In genomic region chr6:63441266-63441956, GRCh38 we compare ENCODE assay signal across 9 cellular contexts.
DNase-seq lines count a peak whose midpoint lies in the region; ATAC-seq lines count a peak whose summit lies in the region.
"Had no signal": no experiment of that assay in that cellular context is flagged by ENCODE, and none has a peak within 500 bp of the region (broad histone marks: within the 10 kb centered on the region; RNA-seq: fewer than 3 reads in every experiment).

No MANE protein-coding gene starts in this region.

- CTCF ChIA-PET in activated CD8-positive, alpha-beta T cell treated with anti-CD3 and anti-CD28 coated beads, Interleukin-2, amount 10 ng/mL, durations not matched to agents 7 days and 5 days (lab: Charles Lee): interaction anchor here (0.7 kb wide), 1 partner anchor 88 kb away, joined by 3 read pairs; no protein-coding TSS in a partner anchor

- DNase-seq in activated CD4-positive, alpha-beta T cell treated with anti-CD3 and anti-CD28 coated beads for 48 hours: peak; percentile 4
- no peak for DNase-seq in activated CD4-positive, alpha-beta T cell treated with anti-CD3 and anti-CD28 coated beads, Interleukin-2, amount 50 U/mL, for 1 hour
- DNase-seq in NCI-H1930 (lab: John Stamatoyannopoulos, UW): peak; percentile 70 to 81
- DNase-seq in activated CD8-positive, alpha-beta T cell treated with anti-CD3 and anti-CD28 coated beads, Interleukin-2, amount 10 ng/mL, durations not matched to agents 7 days and 5 days: peak; percentile 27
- no peak for DNase-seq in SW 1271 (lab: John Stamatoyannopoulos, UW)
- DNase-seq in HuH-7 (ENCODE audit: low spot score): no peak
- no peak for DNase-seq in left colon
- DNase-seq: amygdala had no signal

- H3K36me3 Mint-ChIP-seq in activated CD8-positive, alpha-beta T cell treated with anti-CD3 and anti-CD28 coated beads, Interleukin-2, amount 10 ng/mL, durations not matched to agents 7 days and 5 days (ENCODE audit: low read depth): no peaks in the 10 kb centered on the region
- H3K36me3 Mint-ChIP-seq in stimulated activated memory B cell treated with anti-CD40 and anti-IgM and Interleukin-4, amounts not matched to agents 10 μg/mL and 1 μg/mL and 100 μg/mL, for 72 hours: no peaks in the 10 kb centered on the region

- H3K9me3 Mint-ChIP-seq in activated CD8-positive, alpha-beta T cell treated with anti-CD3 and anti-CD28 coated beads, Interleukin-2, amount 10 ng/mL, durations not matched to agents 7 days and 5 days (ENCODE audit: insufficient read depth): no peaks in the 10 kb centered on the region
- H3K9me3 Mint-ChIP-seq in stimulated activated memory B cell treated with anti-CD40 and anti-IgM and Interleukin-4, amounts not matched to agents 10 μg/mL and 1 μg/mL and 100 μg/mL, for 72 hours: no peaks in the 10 kb centered on the region

- ATAC-seq in activated CD8-positive, alpha-beta T cell treated with anti-CD3 and anti-CD28 coated beads, Interleukin-2, amount 10 ng/mL, durations not matched to agents 7 days and 5 days: peak; percentile 49
- no peak for ATAC-seq in stimulated activated memory B cell treated with anti-CD40 and anti-IgM and Interleukin-4, amounts not matched to agents 10 μg/mL and 1 μg/mL and 100 μg/mL, for 72 hours
- ATAC-seq in left colon: no peak

- POLR2A ChIA-PET in activated CD8-positive, alpha-beta T cell treated with anti-CD3 and anti-CD28 coated beads, Interleukin-2, amount 10 ng/mL, durations not matched to agents 7 days and 5 days (lab: Charles Lee): no interaction called here

- intact Hi-C loops in left colon (cut with DNase I, micrococcal nuclease): no loop called here

- peak overlapping the region; percentile 51 for H3K4me3 Mint-ChIP-seq in activated CD8-positive, alpha-beta T cell treated with anti-CD3 and anti-CD28 coated beads, Interleukin-2, amount 10 ng/mL, durations not matched to agents 7 days and 5 days
- H3K4me3 Mint-ChIP-seq in stimulated activated memory B cell treated with anti-CD40 and anti-IgM and Interleukin-4, amounts not matched to agents 10 μg/mL and 1 μg/mL and 100 μg/mL, for 72 hours: peak overlapping the region; percentile 7

- peak overlapping the region; percentile 30 for H3K27ac Mint-ChIP-seq in activated CD8-positive, alpha-beta T cell treated with anti-CD3 and anti-CD28 coated beads, Interleukin-2, amount 10 ng/mL, durations not matched to agents 7 days and 5 days
- no peak overlapping the region for H3K27ac Mint-ChIP-seq in stimulated activated memory B cell treated with anti-CD40 and anti-IgM and Interleukin-4, amounts not matched to agents 10 μg/mL and 1 μg/mL and 100 μg/mL, for 72 hours

- no peaks in the 10 kb centered on the region for H3K27me3 Mint-ChIP-seq in activated CD8-positive, alpha-beta T cell treated with anti-CD3 and anti-CD28 coated beads, Interleukin-2, amount 10 ng/mL, durations not matched to agents 7 days and 5 days (ENCODE audit: low read depth)
- peaks cover 7% of the 10 kb centered on the region for H3K27me3 Mint-ChIP-seq in stimulated activated memory B cell treated with anti-CD40 and anti-IgM and Interleukin-4, amounts not matched to agents 10 μg/mL and 1 μg/mL and 100 μg/mL, for 72 hours

- H3K4me1 Mint-ChIP-seq in activated CD8-positive, alpha-beta T cell treated with anti-CD3 and anti-CD28 coated beads, Interleukin-2, amount 10 ng/mL, durations not matched to agents 7 days and 5 days (ENCODE audit: low read depth): peaks cover 4% of the 10 kb centered on the region
- H3K4me1 Mint-ChIP-seq in stimulated activated memory B cell treated with anti-CD40 and anti-IgM and Interleukin-4, amounts not matched to agents 10 μg/mL and 1 μg/mL and 100 μg/mL, for 72 hours: no peaks in the 10 kb centered on the region

Comparison
In these comparisons a context has a peak if more than half of its experiments do, and no peak if none do; other contexts are left out.
1. DNase-seq: peak in activated CD4-positive, alpha-beta T cell treated with anti-CD3 and anti-CD28 coated beads for 48 hours (single experiment), NCI-H1930 (2 of 2) and activated CD8-positive, alpha-beta T cell treated with anti-CD3 and anti-CD28 coated beads, Interleukin-2, amount 10 ng/mL, durations not matched to agents 7 days and 5 days (single experiment); none in activated CD4-positive, alpha-beta T cell treated with anti-CD3 and anti-CD28 coated beads, Interleukin-2, amount 50 U/mL, for 1 hour (single experiment), SW 1271 (0 of 2), HuH-7 (single experiment) and left colon (0 of 2).